9 cellular contexts compared by ENCODE assay signal in genomic region chr20:25058797-25059486, GRCh38. TPM values are rescaled to one million over a fixed set of nuclear protein-coding genes. Genes with fewer than 3 reads are reported as not detected.
DNase-seq lines count a peak whose midpoint lies in the region; ATAC-seq and TF ChIP-seq lines count a peak whose summit lies in the region.
"Had no signal": no experiment of that assay in that cellular context is flagged by ENCODE, and none has a peak within 500 bp of the region (broad histone marks: within the 10 kb centered on the region; RNA-seq: fewer than 3 reads in every experiment).

No MANE protein-coding gene starts in this region.

- ATAC-seq in GM18511 (IDR thresholded peaks at IDR 0.05; ENCODE audit: unreplicated experiment) = no peak
- no peak for ATAC-seq in GM18519 (IDR thresholded peaks at IDR 0.05; ENCODE audit: low FRiP score, unreplicated experiment)
- no peak for ATAC-seq in GM21737 (IDR thresholded peaks at IDR 0.05; ENCODE audit: unreplicated experiment)

- H3K9me3 ChIP-seq in fibroblast of lung (ENCODE audit: control insufficient read depth, insufficient read depth, low read depth, low read length) = no peaks in the 10 kb centered on the region
- H3K9me3 ChIP-seq in sigmoid colon = no peaks in the 10 kb centered on the region

- H3K36me3 ChIP-seq in fibroblast of lung (ENCODE audit: control insufficient read depth, insufficient read depth, low read length) (no peaks in the 10 kb centered on the region), sigmoid colon (no peaks in the 10 kb centered on the region)

- whole genome bisulfite sequencing in sigmoid colon, 2 donors = 14 to 37% methylated on average over 19 of the region's 19 CpGs

- peaks cover 6% of the 10 kb centered on the region for H3K4me1 ChIP-seq in fibroblast of lung (ENCODE audit: control insufficient read depth, extremely low read depth, insufficient read depth, low read length)
- peaks cover 0 to 47% (median 43%) of the 10 kb centered on the region in 4 donors for H3K4me1 ChIP-seq in sigmoid colon

- H3K4me3 ChIP-seq in fibroblast of lung (replicated peaks in 1 of 4; ENCODE audit: control extremely low read depth in 1 of 4, insufficient read depth in 1 of 4, low read depth in 3 of 4, low read length in 4 of 4) = peak overlapping the region; percentile 53 to 62 (median 56)
- H3K4me3 ChIP-seq in sigmoid colon = peak overlapping the region; percentile 75 to 88 (median 80)

- TF ChIP-seq CTCF in fibroblast of lung (conservative IDR thresholded peaks at IDR 0.05 in 1 of 2, IDR thresholded peaks at IDR 0.05 in 1 of 2; ENCODE audit: low read depth in 1 of 2, low read length in 2 of 2) = no peak
- no peak for TF ChIP-seq CTCF in sigmoid colon (IDR thresholded peaks at IDR 0.05)

- no peak for TF ChIP-seq EP300 in sigmoid colon (IDR thresholded peaks at IDR 0.05)

- no peaks in the 10 kb centered on the region for H4K20me1 ChIP-seq in fibroblast of lung (ENCODE audit: control insufficient read depth, extremely low read depth, insufficient read depth, low read length)

- H3K27ac ChIP-seq in fibroblast of lung (ENCODE audit: insufficient read depth, low read length) (no peak overlapping the region), sigmoid colon (peak overlapping the region; percentile 93 to 97 (median 94))
- H3K27ac ChIP-seq: 22Rv1 had no signal

- H3K4me2 ChIP-seq in fibroblast of lung (ENCODE audit: extremely low read depth, insufficient read depth, low read length) = peak overlapping the region; percentile 87

- TF ChIP-seq POLR2A in sigmoid colon (IDR thresholded peaks at IDR 0.05) = no peak

- intact Hi-C loops in sigmoid colon (cut with DNase I) = loop anchor here (5.0 to 10.0 kb wide), 2 partner anchors 188 to 1704 kb away; partner anchors contain the start of genes NXT1 and PYGB

- H3K27me3 ChIP-seq in fibroblast of lung (ENCODE audit: control insufficient read depth, insufficient read depth, low read length) (peaks cover 33% of the 10 kb centered on the region), sigmoid colon (no peaks in the 10 kb centered on the region)

- H2AFZ ChIP-seq in fibroblast of lung (ENCODE audit: low read length) = peak overlapping the region; percentile 73

- no peaks in the 10 kb centered on the region for H3K79me2 ChIP-seq in fibroblast of lung (ENCODE audit: control insufficient read depth, insufficient read depth, low read length)

- DNase-seq in DMS 273 (lab: John Stamatoyannopoulos, UW; ENCODE audit: unreplicated experiment) (peak; percentile 37), DMS 273 treated with DMSO at 0.1 percent for 48 hours (lab: John Stamatoyannopoulos, UW) (no peak), SHP77 (lab: John Stamatoyannopoulos, UW) (peak; percentile 7 to 41), fibroblast of lung (ENCODE audit: low read depth in 2 of 2) (no peak), sigmoid colon (peak; percentile 81)

- H3K9ac ChIP-seq in fibroblast of lung (ENCODE audit: insufficient read depth, low read length) = peak overlapping the region; percentile 34

RNA-seq across cellular contexts. Expression of gene ACSS1, which starts 1.0 kb away (rescaled TPM):
- total RNA-seq in fibroblast of lung (1.3 and 3.9 TPM in 2 replicates), sigmoid colon (10 to 100 TPM; 27.1 to 41.0 (median 30.5) TPM)
- polyA plus RNA-seq in fibroblast of lung (0.53 and 3.4 TPM in 2 replicates), sigmoid colon (10 to 100 TPM; 20.1 to 24.7 (median 21.0) TPM)
- 0.61 and 3.4 TPM in 2 replicates for polyA plus RNA-seq in fibroblast of lung (2012)
- polyA minus RNA-seq in fibroblast of lung (ENCODE audit: low replicate concordance) = 0.93 and 9.5 TPM in 2 replicates

RNA-seq across cellular contexts. Expression of gene VSX1, which starts 23.0 kb away (rescaled TPM):
- total RNA-seq in fibroblast of lung (not detected in 2 replicates), sigmoid colon (not detected)
- polyA plus RNA-seq in fibroblast of lung (not detected in 2 replicates), sigmoid colon (under 1 TPM in 1 of 3 donors, not detected in 2; 0.03 TPM)
- polyA plus RNA-seq in fibroblast of lung (2012) = not detected in 2 replicates
- polyA minus RNA-seq in fibroblast of lung (ENCODE audit: low replicate concordance) = not detected in 2 replicates

Comparison
In these comparisons a context has a peak if more than half of its experiments do, and no peak if none do; other contexts are left out.
1. DNase-seq: peak in DMS 273 (single experiment), SHP77 (2 of 2) and sigmoid colon (single experiment); none in DMS 273 treated with DMSO at 0.1 percent for 48 hours (single experiment) and fibroblast of lung (0 of 2).